In the genomic region with DNA sequence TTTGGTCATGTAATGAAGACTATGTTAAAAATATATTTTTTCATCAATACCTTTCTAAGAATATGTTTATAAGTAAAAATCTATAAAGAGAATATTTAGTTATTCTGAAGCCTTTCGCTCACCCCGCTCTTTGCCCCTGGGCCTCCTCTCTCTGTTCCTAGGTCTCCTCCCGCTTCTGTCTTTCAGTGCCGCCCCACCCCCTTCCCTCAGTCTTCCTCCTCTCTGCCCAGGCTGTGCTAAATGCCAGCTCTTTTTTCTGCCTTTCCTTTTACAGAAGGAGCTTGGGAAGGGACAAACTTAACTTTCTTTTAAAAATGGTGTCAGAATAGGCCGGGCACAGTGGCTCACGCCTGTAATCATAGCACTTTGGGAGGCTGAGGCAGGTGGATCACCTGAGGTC, we compare ENCODE assay signal across 19 cellular contexts.
"Had no signal": no experiment of that assay in that cellular context is flagged by ENCODE, and none has a peak within 500 bp of the region (broad histone marks: within the 10 kb centered on the region; RNA-seq: fewer than 3 reads in every experiment).

No MANE protein-coding gene starts in this region.

- H3K27ac ChIP-seq: epithelial cell of prostate, gastrocnemius medialis, parathyroid adenoma had no signal

- H3K27me3 ChIP-seq: esophagus muscularis mucosa, gastrocnemius medialis, stomach, uterus had no signal

- FAIRE-seq: endometrium, kidney had no signal

- H2AFZ ChIP-seq: parathyroid adenoma had no signal

- ATAC-seq: gastrocnemius medialis, left cardiac atrium had no signal

- H3K4me1 ChIP-seq: gastrocnemius medialis, parathyroid adenoma, uterus had no signal

- H3K79me2 ChIP-seq: parathyroid adenoma had no signal

- H3K9ac ChIP-seq: parathyroid adenoma had no signal

- DNase-seq: effector memory CD4-positive, alpha-beta T cell; gastrocnemius medialis; glutamatergic neuron; kidney; left cardiac atrium; left ventricle myocardium superior; mesendoderm; naive B cell; occipital lobe; stimulated activated CD4-positive, alpha-beta T cell treated with anti-CD3 and anti-CD28 coated beads, Interleukin-2, amount 100 ng/mL, for 24 hours; stimulated activated CD4-positive, alpha-beta T cell treated with anti-CD3 and anti-CD28 coated beads, Interleukin-4, amount 100 ng/mL, for 4 hours; stimulated activated naive CD4-positive, alpha-beta T cell; stomach; uterus had no signal

- H3K9me3 ChIP-seq: esophagus muscularis mucosa, gastrocnemius medialis, stomach, uterus had no signal

- H3K4me3 ChIP-seq: esophagus muscularis mucosa, gastrocnemius medialis, lung, stomach, uterus had no signal

- H3K36me3 ChIP-seq: uterus had no signal
